1 cellular context compared by ENCODE assay signal in genomic region chr3:11238057-11238456, GRCh38.
TF ChIP-seq lines count a peak whose summit lies in the region.

No MANE protein-coding gene starts in this region.

TF ChIP-seq in SK-N-SH, 30 proteins besides CTCF, POLR2A, EP300 and RAD21 (continued from another document):
- TF ChIP-seq, protein P1, sequence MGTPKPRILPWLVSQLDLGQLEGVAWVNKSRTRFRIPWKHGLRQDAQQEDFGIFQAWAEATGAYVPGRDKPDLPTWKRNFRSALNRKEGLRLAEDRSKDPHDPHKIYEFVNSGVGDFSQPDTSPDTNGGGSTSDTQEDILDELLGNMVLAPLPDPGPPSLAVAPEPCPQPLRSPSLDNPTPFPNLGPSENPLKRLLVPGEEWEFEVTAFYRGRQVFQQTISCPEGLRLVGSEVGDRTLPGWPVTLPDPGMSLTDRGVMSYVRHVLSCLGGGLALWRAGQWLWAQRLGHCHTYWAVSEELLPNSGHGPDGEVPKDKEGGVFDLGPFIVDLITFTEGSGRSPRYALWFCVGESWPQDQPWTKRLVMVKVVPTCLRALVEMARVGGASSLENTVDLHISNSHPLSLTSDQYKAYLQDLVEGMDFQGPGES (IDR thresholded peaks at IDR 0.05; ENCODE audit: low read depth, low read length), result no peak
- TF ChIP-seq MAX (IDR thresholded peaks at IDR 0.05; ENCODE audit: low read depth) (no peak), JUND (IDR thresholded peaks at IDR 0.05) (peak; percentile 97), FOXM1 (IDR thresholded peaks at IDR 0.05; ENCODE audit: low read depth) (peak; percentile 76; the same call in 1 of the 2 replicates), FOSL2 (IDR thresholded peaks at IDR 0.05; ENCODE audit: borderline replicate concordance, low read depth) (peak; percentile 90), RXRA (IDR thresholded peaks at IDR 0.05; ENCODE audit: borderline replicate concordance, low read depth) (peak; percentile 74; the same call in 1 of the 2 replicates)
TF ChIP-seq in SK-N-SH: peak in this region for 9.
